In genomic region chr17:75124041-75124818, GRCh38 we compare ENCODE assay signal across 1 cellular context.
TF ChIP-seq lines count a peak whose summit lies in the region.

No MANE protein-coding gene starts in this region.

TF ChIP-seq in GM23338, 12 proteins besides CTCF, POLR2A, EP300 and RAD21 (continued from another document):
- TF ChIP-seq ZNF462 (CRISPR knock-in tag; IDR thresholded peaks at IDR 0.05): no peak
- no peak for TF ChIP-seq STAT1 (IDR thresholded peaks at IDR 0.05; ENCODE audit: unreplicated experiment)
- TF ChIP-seq ZNF331 (CRISPR knock-in tag; IDR thresholded peaks at IDR 0.05; ENCODE audit: low read depth): no peak
- no peak for TF ChIP-seq CREB1 (CRISPR knock-in tag; IDR thresholded peaks at IDR 0.05; ENCODE audit: low read depth)
- no peak for TF ChIP-seq EZH2phosphoT487 (IDR thresholded peaks at IDR 0.05; ENCODE audit: unreplicated experiment)
- no peak for TF ChIP-seq JUNB (IDR thresholded peaks at IDR 0.05; ENCODE audit: unreplicated experiment)
- TF ChIP-seq NANOG (IDR thresholded peaks at IDR 0.05; ENCODE audit: borderline replicate concordance): no peak
- no peak for TF ChIP-seq ETS1 (IDR thresholded peaks at IDR 0.05)
- TF ChIP-seq POLR2AphosphoS5 (IDR thresholded peaks at IDR 0.05; ENCODE audit: low read depth): no peak
- TF ChIP-seq EZH2 (IDR thresholded peaks at IDR 0.05; ENCODE audit: low read depth, unreplicated experiment): no peak
